16 cellular contexts compared by ENCODE assay signal in the genomic region with DNA sequence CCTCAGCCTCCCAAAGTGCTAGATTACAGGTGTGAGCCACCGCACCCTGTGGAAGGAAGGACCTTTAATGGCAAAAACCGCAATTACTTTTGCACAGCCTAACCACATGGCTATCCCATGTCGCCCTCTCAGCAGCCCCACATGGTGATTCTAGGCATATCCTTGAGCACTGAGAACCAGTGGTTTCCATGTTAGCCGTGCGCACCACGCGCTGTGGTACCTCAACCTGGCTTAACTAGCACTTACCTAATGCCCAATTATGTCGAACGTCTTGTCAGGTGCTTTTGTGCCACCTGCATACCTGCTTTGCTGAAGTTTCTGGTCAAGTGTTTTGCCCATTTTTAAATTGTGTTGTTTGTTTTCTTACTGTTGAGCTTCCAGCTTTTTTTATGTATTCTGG.
DNase-seq lines count a peak whose midpoint lies in the region; TF ChIP-seq lines count a peak whose summit lies in the region.
"Had no signal": no experiment of that assay in that cellular context is flagged by ENCODE, and none has a peak within 500 bp of the region (broad histone marks: within the 10 kb centered on the region; RNA-seq: fewer than 3 reads in every experiment).

No MANE protein-coding gene starts in this region.

- no peaks in the 10 kb centered on the region for H3K79me2 ChIP-seq in osteoblast (ENCODE audit: insufficient read depth, low read length)

- H3K9me3 ChIP-seq in osteoblast (ENCODE audit: low read depth, low read length): peaks cover 3% of the 10 kb centered on the region
- H3K9me3 ChIP-seq: BLaER1, Caco-2 had no signal

- no peaks in the 10 kb centered on the region for H3K4me1 ChIP-seq in osteoblast (ENCODE audit: insufficient read depth, low read length)
- H3K4me1 ChIP-seq: BLaER1, Caco-2 had no signal

- H3K4me2 ChIP-seq in osteoblast (ENCODE audit: insufficient read depth, low read length): no peak overlapping the region
- H3K4me2 ChIP-seq: BLaER1 had no signal

- no peak for TF ChIP-seq CTCF in osteoblast (IDR thresholded peaks at IDR 0.05; ENCODE audit: extremely low read depth, low read depth, low read length)

- DNase-seq in activated CD8-positive, alpha-beta memory T cell treated with anti-CD3 and anti-CD28 coated beads, Interleukin-2, amount 50 U/mL, for 48 hours: peak; percentile 6
- no peak for DNase-seq in activated CD8-positive, alpha-beta memory T cell treated with anti-CD3 and anti-CD28 coated beads for 24 hours
- DNase-seq in mesenteric fat pad (ENCODE audit: low spot score) (peak; percentile 53), osteoblast (ENCODE audit: insufficient read length, low spot score, missing footprints) (peak; percentile 23), NCI-H1436 treated with DMSO at 0.1 percent for 48 hours (lab: John Stamatoyannopoulos, UW) (no peak), ecto neural progenitor cell (ENCODE audit: low spot score) (no peak)
- DNase-seq: Caco-2; CD4-positive, CD25-positive, alpha-beta regulatory T cell; CD8-positive, alpha-beta T cell; DMS153; DND-41; GM23248; H7 had no signal

- H2AFZ ChIP-seq in osteoblast (ENCODE audit: low read length): no peak overlapping the region
- H2AFZ ChIP-seq: GM23248 had no signal

- H3K27me3 ChIP-seq in osteoblast (ENCODE audit: insufficient read depth, low read length): no peaks in the 10 kb centered on the region
- H3K27me3 ChIP-seq: BLaER1 had no signal

- no peaks in the 10 kb centered on the region for H4K20me1 ChIP-seq in osteoblast (ENCODE audit: insufficient read depth, low read length)
- H4K20me1 ChIP-seq: BLaER1 had no signal

- no peaks in the 10 kb centered on the region for H3K36me3 ChIP-seq in osteoblast (ENCODE audit: insufficient read depth, low read length)
- H3K36me3 ChIP-seq: BLaER1 had no signal

- H3K27ac ChIP-seq in osteoblast (ENCODE audit: low read depth, low read length): no peak overlapping the region
- H3K27ac ChIP-seq: 22Rv1, BLaER1, C4-2B, GM23248 had no signal

- H3K4me3 ChIP-seq in osteoblast (ENCODE audit: insufficient read depth, low read length): no peak overlapping the region
- H3K4me3 ChIP-seq: BLaER1, GM23248 had no signal

Comparison
In these comparisons a context has a peak if more than half of its experiments do, and no peak if none do; other contexts are left out.
1. DNase-seq: peak in activated CD8-positive, alpha-beta memory T cell treated with anti-CD3 and anti-CD28 coated beads, Interleukin-2, amount 50 U/mL, for 48 hours (single experiment), mesenteric fat pad (single experiment) and osteoblast (single experiment); none in activated CD8-positive, alpha-beta memory T cell treated with anti-CD3 and anti-CD28 coated beads for 24 hours (single experiment), NCI-H1436 treated with DMSO at 0.1 percent for 48 hours (single experiment) and ecto neural progenitor cell (single experiment).